ENCODE assay signal across 27 cellular contexts in the genomic region with DNA sequence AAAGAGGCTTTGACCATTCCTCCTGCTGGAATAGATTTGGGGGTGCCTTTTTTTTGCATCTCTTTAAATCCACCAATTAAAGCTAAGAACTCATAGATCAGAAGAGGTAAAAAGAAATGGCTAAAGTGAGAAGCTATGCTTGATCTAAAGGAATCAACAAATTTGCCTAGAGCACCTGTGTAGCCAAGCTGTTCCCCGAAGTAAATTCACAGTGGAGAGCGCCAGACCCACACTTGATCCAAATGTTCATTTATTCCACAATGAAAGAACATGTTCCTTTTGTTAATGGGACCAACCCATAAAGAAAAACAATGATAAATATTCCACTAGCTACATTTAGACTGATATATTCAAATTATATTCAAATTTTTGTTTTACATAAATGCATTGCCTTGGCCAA.
"Had no signal": no experiment of that assay in that cellular context is flagged by ENCODE, and none has a peak within 500 bp of the region (broad histone marks: within the 10 kb centered on the region; RNA-seq: fewer than 3 reads in every experiment).

No MANE protein-coding gene starts in this region.

- H3K9me3 ChIP-seq: ovary, psoas muscle, right lobe of liver, sigmoid colon, stomach, thoracic aorta, thyroid gland, tibial nerve, upper lobe of left lung, vagina had no signal

- H3K27ac Mint-ChIP-seq: nephron; neural progenitor cell; progenitor cell of endocrine pancreas; stimulated activated naive B cell treated with anti-CD40 and anti-IgM and Interleukin-4, amounts not matched to agents 10 μg/mL and 1 μg/mL and 100 μg/mL, for 72 hours; stimulated activated naive CD8-positive, alpha-beta T cell treated with anti-CD3 and anti-CD28 coated beads, Interleukin-15, Interleukin-2, amounts not matched to agents 100 ng/mL and 50 ng/mL, for 24 hours had no signal

- H3K9ac ChIP-seq: neural progenitor cell, parathyroid adenoma had no signal

- H3K27ac ChIP-seq: neural progenitor cell, ovary, parathyroid adenoma, psoas muscle, right lobe of liver, sigmoid colon, stomach, thoracic aorta, thyroid gland, tibial nerve, upper lobe of left lung, vagina had no signal

- DNase-seq: occipital lobe; ovary; posterior cingulate gyrus; psoas muscle; right cardiac atrium; right lobe of liver; sigmoid colon; small intestine; stimulated activated CD4-positive, alpha-beta T cell treated with anti-CD3 and anti-CD28 coated beads, Interleukin-15, amount 100 ng/mL, for 24 hours; stimulated activated CD4-positive, alpha-beta T cell treated with anti-CD3 and anti-CD28 coated beads, Interleukin-2, amount 100 ng/mL, for 24 hours; stimulated activated CD4-positive, alpha-beta T cell treated with anti-CD3 and anti-CD28 coated beads, Interleukin-2, amount 100 ng/mL, for 48 hours; stimulated activated CD4-positive, alpha-beta T cell treated with anti-CD3 and anti-CD28 coated beads, Interleukin-4, amount 100 ng/mL, for 24 hours; stimulated activated naive B cell treated with anti-CD40 and anti-IgM and Interleukin-4, amounts not matched to agents 10 μg/mL and 1 μg/mL and 100 μg/mL, for 72 hours; stimulated activated naive CD4-positive, alpha-beta T cell treated with Interleukin-2 at 50 U/mL for 16 hours; stomach; thyroid gland; trophoblast cell; upper lobe of left lung had no signal

- H3K4me3 Mint-ChIP-seq: nephron; neural progenitor cell; stimulated activated effector memory CD8-positive, alpha-beta T cell treated with anti-CD3 and anti-CD28 coated beads, Interleukin-12 subunit alpha, Interleukin-12 subunit beta, amount 100 ng/mL, for 72 hours; stimulated activated naive B cell treated with anti-CD40 and anti-IgM and Interleukin-4, amounts not matched to agents 10 μg/mL and 1 μg/mL and 100 μg/mL, for 72 hours; stimulated activated naive CD8-positive, alpha-beta T cell treated with anti-CD3 and anti-CD28 coated beads, Interleukin-15, Interleukin-2, amounts not matched to agents 100 ng/mL and 50 ng/mL, for 24 hours had no signal

- ATAC-seq: psoas muscle; right cardiac atrium; right lobe of liver; stimulated activated effector memory CD8-positive, alpha-beta T cell treated with anti-CD3 and anti-CD28 coated beads, Interleukin-12 subunit alpha, Interleukin-12 subunit beta, amount 100 ng/mL, for 72 hours; stimulated activated naive B cell treated with anti-CD40 and anti-IgM and Interleukin-4, amounts not matched to agents 10 μg/mL and 1 μg/mL and 100 μg/mL, for 72 hours had no signal

- H3K4me3 ChIP-seq: neural progenitor cell, ovary, psoas muscle, right lobe of liver, sigmoid colon, stomach, thoracic aorta, thyroid gland, tibial nerve, upper lobe of left lung, vagina had no signal

- H3K27me3 ChIP-seq: neural progenitor cell, ovary, right lobe of liver, sigmoid colon, stomach, thyroid gland, tibial nerve, upper lobe of left lung, vagina had no signal

- H3K36me3 ChIP-seq: ovary had no signal

- H3K9me3 Mint-ChIP-seq: nephron; neural progenitor cell; stimulated activated effector memory CD8-positive, alpha-beta T cell treated with anti-CD3 and anti-CD28 coated beads, Interleukin-12 subunit alpha, Interleukin-12 subunit beta, amount 100 ng/mL, for 72 hours; stimulated activated naive B cell treated with anti-CD40 and anti-IgM and Interleukin-4, amounts not matched to agents 10 μg/mL and 1 μg/mL and 100 μg/mL, for 72 hours; stimulated activated naive CD8-positive, alpha-beta T cell treated with anti-CD3 and anti-CD28 coated beads, Interleukin-15, Interleukin-2, amounts not matched to agents 100 ng/mL and 50 ng/mL, for 24 hours had no signal

- H3K27me3 Mint-ChIP-seq: progenitor cell of endocrine pancreas; stimulated activated naive B cell treated with anti-CD40 and anti-IgM and Interleukin-4, amounts not matched to agents 10 μg/mL and 1 μg/mL and 100 μg/mL, for 72 hours; stimulated activated naive CD8-positive, alpha-beta T cell treated with anti-CD3 and anti-CD28 coated beads, Interleukin-15, Interleukin-2, amounts not matched to agents 100 ng/mL and 50 ng/mL, for 24 hours had no signal

- H3K4me1 Mint-ChIP-seq: nephron; neural progenitor cell; stimulated activated effector memory CD8-positive, alpha-beta T cell treated with anti-CD3 and anti-CD28 coated beads, Interleukin-12 subunit alpha, Interleukin-12 subunit beta, amount 100 ng/mL, for 72 hours; stimulated activated naive B cell treated with anti-CD40 and anti-IgM and Interleukin-4, amounts not matched to agents 10 μg/mL and 1 μg/mL and 100 μg/mL, for 72 hours had no signal

- H3K4me1 ChIP-seq: parathyroid adenoma, psoas muscle, sigmoid colon, thyroid gland, tibial nerve, vagina had no signal
